In the genomic region with DNA sequence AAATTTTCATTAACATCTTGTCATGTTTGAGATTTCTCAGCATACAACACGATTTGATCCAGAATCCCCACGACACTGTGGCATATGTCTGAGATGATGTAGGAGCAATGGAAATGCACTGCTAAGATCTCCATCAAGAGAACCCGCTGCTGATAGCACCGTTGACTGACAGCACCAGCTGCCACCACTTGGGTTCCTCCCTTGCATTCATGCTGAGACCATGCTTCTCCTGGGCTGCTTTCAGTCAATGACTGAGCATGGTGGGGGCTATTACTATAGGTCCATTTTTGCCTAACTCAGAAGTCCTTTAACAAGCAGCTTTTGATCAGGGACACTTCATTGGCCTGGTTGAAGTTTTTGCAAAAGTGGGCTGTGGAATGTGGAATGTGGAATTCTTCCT, we compare ENCODE assay signal across 17 cellular contexts.
DNase-seq lines count a peak whose midpoint lies in the region; ATAC-seq, FAIRE-seq and TF ChIP-seq lines count a peak whose summit lies in the region.
"Had no signal": no experiment of that assay in that cellular context is flagged by ENCODE, and none has a peak within 500 bp of the region (broad histone marks: within the 10 kb centered on the region; RNA-seq: fewer than 3 reads in every experiment).

No MANE protein-coding gene starts in this region.

- H3K36me3 ChIP-seq in SJCRH30 (no peaks in the 10 kb centered on the region), gastrocnemius medialis (no peaks in the 10 kb centered on the region)

- no peak for FAIRE-seq in HTR-8/SVneo (lab: Jason Lieb, UNC)
- FAIRE-seq: A549, K562 had no signal

- CTCF ChIA-PET in RWPE1 (lab: Yijun Ruan, JAX), result interaction anchor here (0.6 kb wide), 1 partner anchor 18 kb away, joined by 3 read pairs; no protein-coding TSS in a partner anchor

- H3K4me3 ChIP-seq in SJCRH30 (no peak overlapping the region), gastrocnemius medialis (no peak overlapping the region)
- H3K4me3 ChIP-seq: A549, K562 had no signal

- H3K27me3 ChIP-seq in SJCRH30, result no peaks in the 10 kb centered on the region
- no peaks in the 10 kb centered on the region for H3K27me3 ChIP-seq in gastrocnemius medialis

- TF ChIP-seq CTCF in gastrocnemius medialis (IDR thresholded peaks at IDR 0.05 in 4 of 5, conservative IDR thresholded peaks at IDR 0.05 in 1 of 5), result no peak
- TF ChIP-seq CTCF in RWPE1 (conservative IDR thresholded peaks at IDR 0.05; ENCODE audit: low read depth), result no peak

- H3K4me1 ChIP-seq in SJCRH30, result no peaks in the 10 kb centered on the region
- H3K4me1 ChIP-seq in gastrocnemius medialis, result no peaks in the 10 kb centered on the region
- H3K4me1 ChIP-seq: A549 had no signal

- POLR2A ChIA-PET in RWPE1 (lab: Yijun Ruan, JAX; ENCODE audit: low non-redundant PET), result no interaction called here

- intact Hi-C loops in gastrocnemius medialis (cut with DNase I; ENCODE audit: low total_unique reads), result no loop called here

- H3K27ac ChIP-seq in SJCRH30 (no peak overlapping the region), gastrocnemius medialis (no peak overlapping the region), RWPE1 (no peak overlapping the region)
- H3K27ac ChIP-seq: A549, C4-2B, HL-60 had no signal

- H3K9me3 ChIP-seq in SJCRH30 (replicated peaks) (no peaks in the 10 kb centered on the region), gastrocnemius medialis (no peaks in the 10 kb centered on the region)
- H3K9me3 ChIP-seq: A549 had no signal

- in situ Hi-C loops in gastrocnemius medialis (cut with MboI; ENCODE audit: low sequenced_read_pairs in 4 of 4), result loop anchor here in 1 of 4 donors (25.0 kb wide), 1 partner anchor 96 kb away; no protein-coding TSS in a partner anchor

- TF ChIP-seq POLR2A in gastrocnemius medialis (IDR thresholded peaks at IDR 0.05), result no peak

- DNase-seq in DMS 273 (lab: John Stamatoyannopoulos, UW; ENCODE audit: unreplicated experiment), result peak; percentile 92
- DNase-seq in LHCN-M2 (ENCODE audit: low read depth), result peak; percentile 78
- DNase-seq in SJCRH30, result peak; percentile 75 to 83
- peak; percentile 86 for DNase-seq in myocyte (ENCODE audit: low read depth)
- DNase-seq in gastrocnemius medialis, result no peak
- DNase-seq in RWPE1 (ENCODE audit: low spot score), result no peak
- no peak for DNase-seq in HTR-8/SVneo (ENCODE audit: insufficient read length, low spot score)
- DNase-seq: EL, H7, NCI-H146, NCI-H345, NCI-H748 treated with DMSO at 0.1 percent for 48 hours, T-cell had no signal

- ATAC-seq in gastrocnemius medialis, result no peak
- ATAC-seq: A549, K562, T-cell had no signal

Comparison
In these comparisons a context has a peak if more than half of its experiments do, and no peak if none do; other contexts are left out.
1. DNase-seq: peak in DMS 273 (single experiment), LHCN-M2 (single experiment), SJCRH30 (2 of 2) and myocyte (single experiment); none in gastrocnemius medialis (0 of 2), RWPE1 (single experiment) and HTR-8/SVneo (single experiment).